8 cellular contexts compared by ENCODE assay signal in genomic region chr1:2545754-2546514, GRCh38. TPM values are rescaled to one million over a fixed set of nuclear protein-coding genes. Genes with fewer than 3 reads are reported as not detected.
DNase-seq lines count a peak whose midpoint lies in the region; ATAC-seq and TF ChIP-seq lines count a peak whose summit lies in the region.

No MANE protein-coding gene starts in this region.

- H3K27ac ChIP-seq in DND-41 (ENCODE audit: low read length) (peak overlapping the region; percentile 94), SK-N-MC (peak overlapping the region; percentile 64; the same call in 1 of the 2 replicates)

- no peaks in the 10 kb centered on the region for H3K9me3 Mint-ChIP-seq in activated naive CD4-positive, alpha-beta T cell treated with anti-CD3 and anti-CD28 coated beads, Interleukin-2, amount 50 U/mL, for 72 hours
- H3K9me3 Mint-ChIP-seq in type B pancreatic cell = no peaks in the 10 kb centered on the region

- peak overlapping the region; percentile 51 for H3K4me3 Mint-ChIP-seq in type B pancreatic cell

- TF ChIP-seq CTCF in DND-41 (IDR thresholded peaks at IDR 0.05; ENCODE audit: borderline replicate concordance, extremely low read depth, low read length, poor library complexity, severe bottlenecking) = no peak
- TF ChIP-seq CTCF in type B pancreatic cell (conservative IDR thresholded peaks at IDR 0.05) = no peak

- no peaks in the 10 kb centered on the region for H3K27me3 ChIP-seq in DND-41 (ENCODE audit: insufficient read depth, low read length, poor library complexity)

- peak overlapping the region in 1 of 2 donors; percentile 93 for H3K27ac Mint-ChIP-seq in activated naive CD4-positive, alpha-beta T cell treated with anti-CD3 and anti-CD28 coated beads, Interleukin-2, amount 50 U/mL, for 72 hours
- no peak overlapping the region for H3K27ac Mint-ChIP-seq in type B pancreatic cell

- peaks cover 51% of the 10 kb centered on the region for H3K4me1 ChIP-seq in DND-41 (ENCODE audit: insufficient read depth, low read length)

- H4K20me1 ChIP-seq in DND-41 (ENCODE audit: insufficient read depth, low read length) = peaks cover 21% of the 10 kb centered on the region

- peak overlapping the region; percentile 41 to 64; a peak in 3 of 4 replicates for H3K4me3 ChIP-seq in DND-41 (ENCODE audit: low read depth in 1 of 2, low read length in 2 of 2)
- peak overlapping the region; percentile 71 for H3K4me3 ChIP-seq in SK-N-MC

- no peaks in the 10 kb centered on the region for H3K36me3 Mint-ChIP-seq in activated naive CD4-positive, alpha-beta T cell treated with anti-CD3 and anti-CD28 coated beads, Interleukin-2, amount 50 U/mL, for 72 hours
- no peaks in the 10 kb centered on the region for H3K36me3 Mint-ChIP-seq in type B pancreatic cell

- peaks cover 6% of the 10 kb centered on the region; the same call in 1 of the 2 replicates for H3K79me2 ChIP-seq in DND-41 (ENCODE audit: insufficient read depth, low read length)

- peaks cover 7% of the 10 kb centered on the region for H3K4me1 Mint-ChIP-seq in type B pancreatic cell (ENCODE audit: unreplicated experiment)

- H3K36me3 ChIP-seq in DND-41 (ENCODE audit: insufficient read depth, low read length) (no peaks in the 10 kb centered on the region), SK-N-MC (ENCODE audit: insufficient read depth, low read length) (no peaks in the 10 kb centered on the region)

- peak overlapping the region; percentile 80 for H3K4me2 ChIP-seq in DND-41 (ENCODE audit: insufficient read depth, low read length)

- H3K9ac ChIP-seq in DND-41 (ENCODE audit: low read depth, low read length) = peak overlapping the region; percentile 71
- H3K9ac ChIP-seq in SK-N-MC (ENCODE audit: insufficient read length) = no peak overlapping the region

- DNase-seq in DND-41 (peak; percentile 92), M059J (ENCODE audit: low read depth) (peak; percentile 70), SK-N-MC (ENCODE audit: low read depth, low spot score) (no peak), head of caudate nucleus (peak in 40 of 42 donors; percentile 54 to 89 (median 79)), posterior cingulate gyrus (peak; percentile 64 to 97 (median 76)), type B pancreatic cell (ENCODE audit: extremely low spot score, unreplicated experiment) (peak; percentile 85)
- peak; percentile 88 to 91 for DNase-seq in activated naive CD4-positive, alpha-beta T cell treated with anti-CD3 and anti-CD28 coated beads, Interleukin-2, amount 50 U/mL, for 72 hours (ENCODE audit: low spot score in 2 of 2)

- H3K27me3 Mint-ChIP-seq in type B pancreatic cell = no peaks in the 10 kb centered on the region

- peak; percentile 67 for ATAC-seq in DND-41 (ENCODE audit: insufficient read depth, low read depth)
- ATAC-seq in GM21825 (IDR thresholded peaks at IDR 0.05; ENCODE audit: unreplicated experiment) = peak; percentile 30
- ATAC-seq in activated naive CD4-positive, alpha-beta T cell treated with anti-CD3 and anti-CD28 coated beads, Interleukin-2, amount 50 U/mL, for 72 hours = peak; percentile 34 to 59

- H3K9me3 ChIP-seq in DND-41 (ENCODE audit: insufficient read depth, low read length, severe bottlenecking) = no peaks in the 10 kb centered on the region
- no peaks in the 10 kb centered on the region for H3K9me3 ChIP-seq in SK-N-MC (ENCODE audit: low read depth, low read length)

- H2AFZ ChIP-seq in DND-41 (ENCODE audit: low read depth, low read length) = peak overlapping the region; percentile 60

- intact Hi-C loops in head of caudate nucleus (cut with DNase I) = no loop called here
- intact Hi-C loops in posterior cingulate gyrus (cut with DNase I) = no loop called here

RNA-seq across cellular contexts. Expression of gene TNFRSF14, which starts 10.2 kb away (rescaled TPM):
- total RNA-seq in M059J (2014; rRNA removed; shearing (Covaris generic)) = 4.6 and 13.9 TPM in 2 replicates
- 100 to 1,000 TPM; 124 to 183 TPM for total RNA-seq in activated naive CD4-positive, alpha-beta T cell treated with anti-CD3 and anti-CD28 coated beads, Interleukin-2, amount 50 U/mL, for 72 hours
- 4.2 and 8.5 TPM in 2 replicates for total RNA-seq in type B pancreatic cell (ENCODE audit: low replicate concordance)

RNA-seq across cellular contexts. Expression of gene HES5, which starts 15.9 kb away (rescaled TPM):
- 1.6 TPM in 1 of 2 replicates, not detected in the other for total RNA-seq in M059J (2014; rRNA removed; shearing (Covaris generic))
- under 1 TPM in 1 of 2 donors, not detected in 1; 0.19 TPM for total RNA-seq in activated naive CD4-positive, alpha-beta T cell treated with anti-CD3 and anti-CD28 coated beads, Interleukin-2, amount 50 U/mL, for 72 hours
- total RNA-seq in type B pancreatic cell (ENCODE audit: low replicate concordance) = 4.5 and 5.1 TPM in 2 replicates

RNA-seq across cellular contexts. Expression of gene PANK4, which starts 19.5 kb away (rescaled TPM):
- 9.0 and 18.0 TPM in 2 replicates for total RNA-seq in M059J (2014; rRNA removed; shearing (Covaris generic))
- 10 to 100 TPM; 45.7 to 79.7 TPM for total RNA-seq in activated naive CD4-positive, alpha-beta T cell treated with anti-CD3 and anti-CD28 coated beads, Interleukin-2, amount 50 U/mL, for 72 hours
- 36.4 and 49.1 TPM in 2 replicates for total RNA-seq in type B pancreatic cell (ENCODE audit: low replicate concordance)

RNA-seq across cellular contexts. Expression of gene PRXL2B, which starts 40.6 kb away (rescaled TPM):
- 12.9 and 17.2 TPM in 2 replicates for total RNA-seq in M059J (2014; rRNA removed; shearing (Covaris generic))
- total RNA-seq in activated naive CD4-positive, alpha-beta T cell treated with anti-CD3 and anti-CD28 coated beads, Interleukin-2, amount 50 U/mL, for 72 hours = 10 to 100 TPM; 34.7 to 38.8 TPM
- total RNA-seq in type B pancreatic cell (ENCODE audit: low replicate concordance) = 33.7 and 40.3 TPM in 2 replicates
